Comparison of ENCODE assay signal across 8 cellular contexts in the genomic region with DNA sequence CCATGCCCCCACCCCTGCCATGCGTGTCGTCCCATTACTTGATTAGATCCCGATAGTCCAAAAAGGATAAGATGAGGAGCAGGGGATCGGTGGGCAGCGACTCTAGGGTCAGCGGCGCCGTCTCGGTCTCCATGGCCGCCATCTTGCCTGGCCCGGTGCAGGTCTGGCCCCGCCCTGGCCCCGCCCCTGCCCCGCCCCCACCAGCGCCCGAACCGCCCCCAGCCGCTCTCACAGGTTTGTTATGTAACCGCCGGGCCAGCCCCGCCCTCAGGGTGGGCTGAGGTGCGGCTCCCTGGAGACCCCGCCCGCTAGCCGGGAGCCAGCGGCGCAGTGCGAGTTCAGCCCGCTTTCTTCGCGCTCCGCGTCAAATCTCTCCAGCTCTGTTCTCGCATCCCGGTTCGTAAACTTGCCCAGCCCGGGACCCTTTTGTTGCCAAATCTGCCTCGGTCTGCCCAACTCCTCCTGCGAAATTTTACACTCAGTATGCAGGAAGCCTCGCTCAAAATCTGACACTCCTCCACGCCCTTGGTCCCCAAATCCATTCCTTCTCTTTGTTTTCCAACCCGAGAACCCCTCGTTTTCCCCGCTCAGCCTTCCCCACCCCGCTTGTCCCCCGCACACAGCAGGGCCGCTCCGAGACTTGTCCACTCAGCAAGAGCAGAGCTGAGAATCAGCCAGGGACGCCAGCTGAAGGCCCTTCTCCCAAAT. TPM values are rescaled to one million over a fixed set of nuclear protein-coding genes. Genes with fewer than 3 reads are reported as not detected.
DNase-seq lines count a peak whose midpoint lies in the region; ATAC-seq and TF ChIP-seq lines count a peak whose summit lies in the region.

A gene with protein sequence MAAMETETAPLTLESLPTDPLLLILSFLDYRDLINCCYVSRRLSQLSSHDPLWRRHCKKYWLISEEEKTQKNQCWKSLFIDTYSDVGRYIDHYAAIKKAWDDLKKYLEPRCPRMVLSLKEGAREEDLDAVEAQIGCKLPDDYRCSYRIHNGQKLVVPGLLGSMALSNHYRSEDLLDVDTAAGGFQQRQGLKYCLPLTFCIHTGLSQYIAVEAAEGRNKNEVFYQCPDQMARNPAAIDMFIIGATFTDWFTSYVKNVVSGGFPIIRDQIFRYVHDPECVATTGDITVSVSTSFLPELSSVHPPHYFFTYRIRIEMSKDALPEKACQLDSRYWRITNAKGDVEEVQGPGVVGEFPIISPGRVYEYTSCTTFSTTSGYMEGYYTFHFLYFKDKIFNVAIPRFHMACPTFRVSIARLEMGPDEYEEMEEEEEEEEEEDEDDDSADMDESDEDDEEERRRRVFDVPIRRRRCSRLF (minus strand): TSS at position 165 of the 708 bp plus-strand sequence. CDS start 23 bp downstream, at position 142.

- H3K4me1 ChIP-seq in BLaER1, result peaks cover 34% of the 10 kb centered on the region
- peaks cover 4 to 22% of the 10 kb centered on the region in 2 donors for H3K4me1 ChIP-seq in left lung

- peaks cover 15% of the 10 kb centered on the region for H3K27me3 ChIP-seq in BLaER1
- peaks cover 0 to 31% of the 10 kb centered on the region in 2 donors for H3K27me3 ChIP-seq in left lung

- ATAC-seq in GM19372 (IDR thresholded peaks at IDR 0.05; ENCODE audit: low read depth, unreplicated experiment), result peak; percentile 65
- peak; percentile 74 for ATAC-seq in HG03521 (IDR thresholded peaks at IDR 0.05; ENCODE audit: unreplicated experiment)
- ATAC-seq in left lung, result peak; percentile 98

- H3K27ac ChIP-seq in BLaER1, result peak within 1 kb of the TSS; percentile 68
- peak within 1 kb of the TSS; percentile 59 to 66 for H3K27ac ChIP-seq in left lung

- intact Hi-C loops in left lung (cut with DNase I), result no loop called here

- TF ChIP-seq CTCF in left lung (IDR thresholded peaks at IDR 0.05), result no peak

- H3K36me3 ChIP-seq in BLaER1, result peaks cover 12% of the 10 kb centered on the region
- H3K36me3 ChIP-seq in left lung, result peaks cover 0 to 7% of the 10 kb centered on the region in 2 donors

- peak within 1 kb of the TSS; percentile 83 for H3K9ac ChIP-seq in BLaER1

- peaks cover 44% of the 10 kb centered on the region for H4K20me1 ChIP-seq in BLaER1

- peak; percentile 91 for DNase-seq in NCI-H748 (lab: John Stamatoyannopoulos, UW; ENCODE audit: unreplicated experiment)
- DNase-seq in activated CD4-positive, alpha-beta T cell treated with anti-CD3 and anti-CD28 coated beads, Interleukin-2, amount 50 U/mL, for 4 hours, result peak; percentile 81
- peak; percentile 79 for DNase-seq in dermis blood vessel endothelial cell
- peak; percentile 91 to 95 for DNase-seq in left lung
- peak; percentile 57 to 66 for DNase-seq in stimulated activated CD4-positive, alpha-beta T cell treated with anti-CD3 and anti-CD28 coated beads, Interleukin-2, amount 100 ng/mL, for 48 hours

- H3K9me3 ChIP-seq in BLaER1 (no peaks in the 10 kb centered on the region), left lung (no peaks in the 10 kb centered on the region)

- peak within 1 kb of the TSS; percentile 91 for H3K4me3 ChIP-seq in BLaER1
- peak within 1 kb of the TSS; percentile 60 to 97 for H3K4me3 ChIP-seq in left lung

- peak within 1 kb of the TSS; percentile 98 for H3K4me2 ChIP-seq in BLaER1

RNA-seq across cellular contexts. Expression of the gene that starts here (rescaled TPM):
- total RNA-seq in dermis blood vessel endothelial cell (50.5 and 56.8 TPM in 2 replicates), left lung (10 to 100 TPM; 25.9 to 30.5 TPM)

Comparison
In these comparisons a context has a peak if more than half of its experiments do, and no peak if none do; other contexts are left out.
1. Peak in every context shown above with its lines: DNase-seq, ATAC-seq, H3K4me3 ChIP-seq and H3K27ac ChIP-seq.